1 cellular context compared by ENCODE assay signal in the genomic region with DNA sequence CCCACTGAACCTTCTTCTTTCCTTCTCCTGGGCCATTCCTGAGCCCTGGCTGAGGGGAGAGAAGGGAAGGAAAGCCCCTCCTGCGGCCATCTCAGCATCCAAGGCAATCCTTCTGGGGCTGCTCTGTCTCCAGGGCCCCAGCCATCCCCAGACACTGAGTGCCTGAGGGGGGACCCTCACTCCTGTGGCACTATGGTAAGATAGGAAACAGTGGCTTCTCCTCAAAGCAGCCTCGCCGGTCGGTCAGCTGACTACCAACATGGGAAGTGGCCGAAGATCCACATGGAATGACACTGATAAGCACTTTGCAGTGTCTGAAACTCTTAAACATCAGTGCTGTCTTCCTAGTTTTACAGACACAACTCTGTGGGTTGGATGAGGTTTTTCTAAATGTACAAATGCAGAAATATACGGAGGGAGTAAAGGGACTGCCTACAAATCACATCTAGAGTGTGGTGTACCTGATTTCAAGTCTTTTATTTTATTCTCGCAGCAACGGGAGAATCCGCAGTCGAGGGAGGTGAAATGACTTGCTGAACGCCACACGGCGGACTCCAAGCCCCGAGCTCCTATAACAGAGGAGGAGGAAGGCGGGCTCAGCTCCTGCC.
TF ChIP-seq lines count a peak whose summit lies in the region.

No MANE protein-coding gene starts in this region.

TF ChIP-seq in K562, 482 proteins besides CTCF, POLR2A, EP300 and RAD21 (continued from another document and continues in another):
- TF ChIP-seq, protein P1, sequence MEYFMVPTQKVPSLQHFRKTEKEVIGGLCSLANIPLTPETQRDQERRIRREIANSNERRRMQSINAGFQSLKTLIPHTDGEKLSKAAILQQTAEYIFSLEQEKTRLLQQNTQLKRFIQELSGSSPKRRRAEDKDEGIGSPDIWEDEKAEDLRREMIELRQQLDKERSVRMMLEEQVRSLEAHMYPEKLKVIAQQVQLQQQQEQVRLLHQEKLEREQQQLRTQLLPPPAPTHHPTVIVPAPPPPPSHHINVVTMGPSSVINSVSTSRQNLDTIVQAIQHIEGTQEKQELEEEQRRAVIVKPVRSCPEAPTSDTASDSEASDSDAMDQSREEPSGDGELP (CRISPR knock-in tag; IDR thresholded peaks at IDR 0.05; ENCODE audit: borderline replicate concordance) = 0 out of 2 replicates have a peak, but pooled peaks have one; percentile 34
- TF ChIP-seq MGA (IDR thresholded peaks at IDR 0.05) (peak; percentile 35), ATF1 (CRISPR knock-in tag; IDR thresholded peaks at IDR 0.05) (no peak), ATF1 (tag; IDR thresholded peaks at IDR 0.05) (no peak; the same call in 1 of the 2 replicates), SIN3A (IDR thresholded peaks at IDR 0.05; ENCODE audit: borderline replicate concordance in 2 of 2, control insufficient read depth in 1 of 2, low read depth in 2 of 2, low read length in 2 of 2) (no peak), ZNF143 (CRISPR knock-in tag; IDR thresholded peaks at IDR 0.05) (no peak), ZNF197 (CRISPR knock-in tag; IDR thresholded peaks at IDR 0.05; ENCODE audit: low read depth) (no peak), FOXK2 (conservative IDR thresholded peaks at IDR 0.05 in 1 of 2, IDR thresholded peaks at IDR 0.05 in 1 of 2; ENCODE audit: low read depth in 2 of 2) (no peak), SRSF7 (optimal IDR thresholded peaks at IDR 0.05; ENCODE audit: low read depth, low read length) (no peak), NFE2 (IDR thresholded peaks at IDR 0.05; ENCODE audit: low read depth) (no peak), NR0B1 (IDR thresholded peaks at IDR 0.05; ENCODE audit: partially characterized antibody) (no peak), HNRNPLL (IDR thresholded peaks at IDR 0.05; ENCODE audit: low read depth, low read length, poor library complexity, severe bottlenecking) (no peak), SRSF1 (IDR thresholded peaks at IDR 0.05; ENCODE audit: low read depth, low read length) (no peak), MTA2 (IDR thresholded peaks at IDR 0.05; ENCODE audit: low read depth) (no peak), KLF6 (CRISPR knock-in tag; IDR thresholded peaks at IDR 0.05; ENCODE audit: borderline replicate concordance) (0 out of 2 replicates have a peak, but pooled peaks have one; percentile 33), ZNF76 (CRISPR knock-in tag; IDR thresholded peaks at IDR 0.05; ENCODE audit: borderline replicate concordance) (no peak), HNRNPK (IDR thresholded peaks at IDR 0.05; ENCODE audit: low read depth, low read length, poor library complexity, severe bottlenecking) (no peak), USF1 (CRISPR knock-in tag; IDR thresholded peaks at IDR 0.05) (peak; percentile 12; the same call in 1 of the 2 replicates), ZFP1 (CRISPR knock-in tag; IDR thresholded peaks at IDR 0.05) (no peak), TCFL5 (CRISPR knock-in tag; conservative IDR thresholded peaks at IDR 0.05) (no peak), ILK (tag; IDR thresholded peaks at IDR 0.05; ENCODE audit: borderline replicate concordance, low read depth) (no peak), EZH2 (IDR thresholded peaks at IDR 0.05; ENCODE audit: borderline replicate concordance, low read depth, low read length) (no peak), BRD9 (IDR thresholded peaks at IDR 0.05; ENCODE audit: low read depth, partially characterized antibody) (no peak), RFX1 (IDR thresholded peaks at IDR 0.05) (no peak), ELF2 (CRISPR knock-in tag; IDR thresholded peaks at IDR 0.05) (no peak)
- TF ChIP-seq, protein P2, sequence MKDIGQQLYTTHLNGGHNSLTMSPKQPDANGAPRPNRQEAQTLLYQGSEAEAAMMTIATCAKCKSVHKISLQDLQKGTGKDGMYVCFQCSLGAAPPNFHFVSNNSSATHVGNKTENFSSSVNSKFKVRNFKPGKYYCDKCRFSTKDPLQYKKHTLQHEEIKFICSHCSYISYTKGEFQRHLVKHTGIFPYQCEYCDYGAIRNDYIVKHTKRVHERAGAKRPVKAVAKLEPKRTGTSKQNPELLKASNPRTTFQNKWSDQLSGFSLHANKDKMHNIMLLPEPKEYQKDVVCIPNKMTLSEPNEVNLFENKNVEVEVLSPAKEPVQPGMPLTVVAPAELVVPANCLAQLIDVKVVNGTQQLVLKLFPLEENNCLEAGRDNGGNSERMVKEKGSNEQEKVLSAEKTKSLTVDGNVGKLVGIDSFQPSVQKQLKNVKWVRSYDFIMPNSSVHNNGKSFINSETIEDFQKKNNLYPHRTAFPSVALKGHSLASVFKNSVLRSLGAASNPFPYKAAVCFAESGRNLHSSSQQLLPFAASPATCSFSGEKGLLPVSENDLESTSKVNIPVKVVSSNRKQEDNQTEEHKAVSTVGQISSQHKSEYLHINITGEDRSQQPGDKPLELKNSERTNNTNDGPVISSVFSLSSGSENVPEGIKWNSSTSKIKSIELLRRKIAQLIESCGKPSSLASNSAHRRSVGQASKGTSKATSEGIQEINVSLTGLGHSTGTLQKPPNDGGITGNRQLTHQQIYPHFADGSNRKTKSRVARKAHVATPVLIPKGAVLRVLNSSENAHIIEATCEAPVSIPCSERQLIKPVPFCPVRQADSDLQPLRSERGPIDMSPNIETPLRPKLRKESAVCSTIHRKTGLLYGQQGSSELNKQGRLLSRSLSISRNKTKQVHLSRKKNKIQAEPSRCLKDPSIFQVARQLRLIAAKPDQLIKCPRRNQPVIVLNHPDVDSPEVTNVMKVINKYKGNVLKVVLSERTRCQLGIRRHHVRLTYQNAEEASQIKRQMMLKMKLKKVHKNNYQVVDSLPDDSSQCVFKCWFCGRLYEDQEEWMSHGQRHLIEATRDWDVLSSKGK (CRISPR knock-in tag; IDR thresholded peaks at IDR 0.05) = no peak
